Comparison of ENCODE assay signal across 28 cellular contexts in the genomic region with DNA sequence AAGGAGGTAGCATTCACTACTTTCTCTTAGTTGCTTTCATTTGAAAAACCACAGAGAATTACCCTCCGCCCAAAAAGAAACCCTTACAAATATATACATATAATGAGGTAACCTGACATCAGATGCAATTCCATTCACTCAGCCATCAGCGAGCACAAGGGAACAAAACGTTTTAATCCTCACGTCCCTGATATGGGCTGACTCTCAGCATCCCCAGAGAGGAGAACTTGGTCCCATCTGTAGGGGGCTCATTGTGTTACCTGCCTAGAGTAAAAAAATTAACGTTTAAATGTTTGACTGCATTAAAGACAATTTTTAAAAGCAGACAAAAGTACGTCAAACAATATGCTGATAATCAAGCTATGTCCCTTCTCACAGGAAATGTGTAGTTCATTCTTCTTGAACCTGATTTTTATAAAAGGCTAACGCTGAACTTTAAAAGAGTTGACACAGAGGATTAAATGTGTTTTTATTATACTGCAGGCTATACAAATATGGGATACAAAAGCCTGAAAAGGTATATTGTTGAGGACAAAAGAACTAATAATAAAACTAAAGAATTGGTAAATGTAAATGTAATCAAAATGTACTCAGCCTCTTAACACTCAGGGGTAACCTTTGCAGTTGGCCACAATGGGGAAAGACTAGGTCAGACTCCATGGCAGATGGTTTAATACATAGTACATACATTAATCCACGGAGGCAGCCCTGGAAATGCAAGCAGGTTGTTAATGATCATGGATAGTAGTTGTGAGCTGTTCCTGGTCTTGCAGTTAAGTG.
"Had no signal": no experiment of that assay in that cellular context is flagged by ENCODE, and none has a peak within 500 bp of the region (broad histone marks: within the 10 kb centered on the region; RNA-seq: fewer than 3 reads in every experiment).

No MANE protein-coding gene starts in this region.

- H3K36me3 ChIP-seq: cardiac muscle cell, colonic mucosa, left lung, neutrophil, ovary, right lobe of liver, transverse colon had no signal

- DNase-seq: activated CD4-positive, alpha-beta T cell treated with anti-CD3 and anti-CD28 coated beads for 48 hours; activated CD4-positive, alpha-beta T cell treated with anti-CD3 and anti-CD28 coated beads, Interleukin-2, amount 50 U/mL, for 48 hours; activated CD8-positive, alpha-beta memory T cell treated with anti-CD3 and anti-CD28 coated beads for 24 hours; activated effector memory CD4-positive, alpha-beta T cell treated with anti-CD3 and anti-CD28 coated beads, Interleukin-2, amount 50 U/mL, for 16 hours; activated naive CD4-positive, alpha-beta T cell treated with anti-CD3 and anti-CD28 coated beads for 36 hours; activated naive CD8-positive, alpha-beta T cell treated with anti-CD3 and anti-CD28 coated beads, Interleukin-2, amount 10 ng/mL, durations not matched to agents 7 days and 5 days; activated T-cell treated with anti-CD3 and anti-CD28 coated beads, Interleukin-2, amount 50 U/mL, for 1 hour; cerebellar nuclear complex; colonic mucosa; effector memory CD4-positive, alpha-beta T cell; left lung; mesendoderm; natural killer cell; ovary; right lobe of liver; stimulated activated CD4-positive, alpha-beta T cell treated with anti-CD3 and anti-CD28 coated beads, Interleukin-2, amount 100 ng/mL, for 48 hours; stimulated activated naive CD8-positive, alpha-beta T cell treated with anti-CD3 and anti-CD28 coated beads, Interleukin-15, Interleukin-2, amounts not matched to agents 100 U/mL and 50 U/mL, for 24 hours; testis; transverse colon had no signal

- H3K9me3 Mint-ChIP-seq: activated naive CD4-positive, alpha-beta T cell treated with anti-CD3 and anti-CD28 coated beads for 36 hours; activated naive CD8-positive, alpha-beta T cell treated with anti-CD3 and anti-CD28 coated beads, Interleukin-2, amount 10 ng/mL, durations not matched to agents 7 days and 5 days; activated T-helper 1 cell treated with anti-CD3 and anti-CD28 coated beads, Interleukin-12 subunit alpha, Interleukin-12 subunit beta, Interleukin-2, Interleukin-4 antibody, amounts not matched to agents 30 ng/mL and 10 ng/mL and 1 ng/mL, durations not matched to agents 14 hours and 24 hours and 36 hours; brain; natural killer cell had no signal

- H3K27ac Mint-ChIP-seq: activated naive CD4-positive, alpha-beta T cell treated with anti-CD3 and anti-CD28 coated beads for 36 hours; activated naive CD8-positive, alpha-beta T cell treated with anti-CD3 and anti-CD28 coated beads, Interleukin-2, amount 10 ng/mL, durations not matched to agents 7 days and 5 days; activated T-helper 1 cell treated with anti-CD3 and anti-CD28 coated beads, Interleukin-12 subunit alpha, Interleukin-12 subunit beta, Interleukin-2, Interleukin-4 antibody, amounts not matched to agents 30 ng/mL and 10 ng/mL and 1 ng/mL, durations not matched to agents 14 hours and 24 hours and 36 hours; natural killer cell; progenitor cell of endocrine pancreas had no signal

- H3K4me3 ChIP-seq: ascending aorta, cardiac muscle cell, colonic mucosa, left lung, lung, ovary, right lobe of liver, testis, transverse colon had no signal

- H3K4me1 Mint-ChIP-seq: natural killer cell had no signal

- H3K4me3 Mint-ChIP-seq: activated naive CD4-positive, alpha-beta T cell treated with anti-CD3 and anti-CD28 coated beads for 36 hours; activated naive CD8-positive, alpha-beta T cell treated with anti-CD3 and anti-CD28 coated beads, Interleukin-2, amount 10 ng/mL, durations not matched to agents 7 days and 5 days; activated T-helper 1 cell treated with anti-CD3 and anti-CD28 coated beads, Interleukin-12 subunit alpha, Interleukin-12 subunit beta, Interleukin-2, Interleukin-4 antibody, amounts not matched to agents 30 ng/mL and 10 ng/mL and 1 ng/mL, durations not matched to agents 14 hours and 24 hours and 36 hours; brain; natural killer cell had no signal

- H3K36me3 Mint-ChIP-seq: activated naive CD8-positive, alpha-beta T cell treated with anti-CD3 and anti-CD28 coated beads, Interleukin-2, amount 10 ng/mL, durations not matched to agents 7 days and 5 days; natural killer cell had no signal

- H3K27me3 ChIP-seq: ascending aorta, cardiac muscle cell, colonic mucosa, left lung, ovary, right lobe of liver, testis, transverse colon had no signal

- ATAC-seq: activated CD4-positive, CD25-positive, alpha-beta regulatory T cell treated with anti-CD3 and anti-CD28 coated beads, Interleukin-2, amount 50 U/mL, for 24 hours; left lung; natural killer cell; right lobe of liver; stimulated activated naive CD8-positive, alpha-beta T cell treated with anti-CD3 and anti-CD28 coated beads, Interleukin-15, Interleukin-2, amounts not matched to agents 100 U/mL and 50 U/mL, for 24 hours had no signal

- H3K27me3 Mint-ChIP-seq: brain, progenitor cell of endocrine pancreas had no signal

- H3K27ac ChIP-seq: ascending aorta, cardiac muscle cell, colonic mucosa, left lung, neutrophil, ovary, right lobe of liver, testis, transverse colon, VCaP had no signal

- H3K4me1 ChIP-seq: ascending aorta, colonic mucosa, left lung, right lobe of liver, testis, transverse colon had no signal
